ENCODE assay signal across 1 cellular context in the genomic region with DNA sequence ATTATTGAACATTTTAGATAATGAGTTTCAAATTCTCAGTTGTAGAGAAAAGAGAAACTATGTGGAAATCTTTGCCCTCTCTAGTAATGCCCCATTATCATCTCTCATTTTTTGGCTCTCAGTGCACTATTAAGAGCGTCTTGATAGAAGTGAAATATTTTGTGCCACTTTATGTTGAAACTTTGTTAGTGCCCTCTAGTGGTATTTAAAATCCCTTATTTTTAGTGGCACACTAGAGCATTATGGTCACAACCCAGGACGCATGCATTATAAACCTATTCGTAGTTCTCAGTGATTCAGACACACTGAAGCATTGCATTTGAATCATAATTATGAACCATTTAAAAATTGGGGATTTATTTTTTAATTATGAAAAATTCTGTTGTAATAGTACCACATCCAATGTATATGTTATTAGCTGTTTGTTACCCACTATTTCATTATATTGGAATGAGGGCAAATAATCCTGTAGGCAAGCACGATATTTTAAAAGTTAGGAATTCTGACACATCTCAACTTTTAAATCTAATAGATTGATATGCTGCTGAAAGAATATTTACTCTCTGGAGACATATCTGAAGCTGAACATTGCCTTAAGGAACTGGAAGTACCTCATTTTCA.
A peak's percentile ranks its signal among the peaks of the same experiment; 100 is the strongest.
TF ChIP-seq lines count a peak whose summit lies in the region.

No MANE protein-coding gene starts in this region.

TF ChIP-seq in K562, 482 proteins besides CTCF, POLR2A, EP300 and RAD21:
- TF ChIP-seq SMC3 (conservative IDR thresholded peaks at IDR 0.05; ENCODE audit: insufficient read depth, low read depth, low read length) = 0 out of 2 replicates have a peak, but pooled peaks have one; percentile 7
- no peak for TF ChIP-seq SLC30A9 (CRISPR knock-in tag; IDR thresholded peaks at IDR 0.05)
- no peak for TF ChIP-seq ZFX (CRISPR knock-in tag; IDR thresholded peaks at IDR 0.05)
- TF ChIP-seq, protein P1, sequence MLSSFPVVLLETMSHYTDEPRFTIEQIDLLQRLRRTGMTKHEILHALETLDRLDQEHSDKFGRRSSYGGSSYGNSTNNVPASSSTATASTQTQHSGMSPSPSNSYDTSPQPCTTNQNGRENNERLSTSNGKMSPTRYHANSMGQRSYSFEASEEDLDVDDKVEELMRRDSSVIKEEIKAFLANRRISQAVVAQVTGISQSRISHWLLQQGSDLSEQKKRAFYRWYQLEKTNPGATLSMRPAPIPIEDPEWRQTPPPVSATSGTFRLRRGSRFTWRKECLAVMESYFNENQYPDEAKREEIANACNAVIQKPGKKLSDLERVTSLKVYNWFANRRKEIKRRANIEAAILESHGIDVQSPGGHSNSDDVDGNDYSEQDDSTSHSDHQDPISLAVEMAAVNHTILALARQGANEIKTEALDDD (IDR thresholded peaks at IDR 0.05) = no peak
- TF ChIP-seq ZNF431 (CRISPR knock-in tag; IDR thresholded peaks at IDR 0.05) = no peak
- TF ChIP-seq RCOR1 (IDR thresholded peaks at IDR 0.05; ENCODE audit: borderline replicate concordance in 1 of 2, low read depth in 2 of 2, low read length in 2 of 2) = no peak
- TF ChIP-seq, protein P2, sequence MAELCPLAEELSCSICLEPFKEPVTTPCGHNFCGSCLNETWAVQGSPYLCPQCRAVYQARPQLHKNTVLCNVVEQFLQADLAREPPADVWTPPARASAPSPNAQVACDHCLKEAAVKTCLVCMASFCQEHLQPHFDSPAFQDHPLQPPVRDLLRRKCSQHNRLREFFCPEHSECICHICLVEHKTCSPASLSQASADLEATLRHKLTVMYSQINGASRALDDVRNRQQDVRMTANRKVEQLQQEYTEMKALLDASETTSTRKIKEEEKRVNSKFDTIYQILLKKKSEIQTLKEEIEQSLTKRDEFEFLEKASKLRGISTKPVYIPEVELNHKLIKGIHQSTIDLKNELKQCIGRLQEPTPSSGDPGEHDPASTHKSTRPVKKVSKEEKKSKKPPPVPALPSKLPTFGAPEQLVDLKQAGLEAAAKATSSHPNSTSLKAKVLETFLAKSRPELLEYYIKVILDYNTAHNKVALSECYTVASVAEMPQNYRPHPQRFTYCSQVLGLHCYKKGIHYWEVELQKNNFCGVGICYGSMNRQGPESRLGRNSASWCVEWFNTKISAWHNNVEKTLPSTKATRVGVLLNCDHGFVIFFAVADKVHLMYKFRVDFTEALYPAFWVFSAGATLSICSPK (IDR thresholded peaks at IDR 0.05; ENCODE audit: borderline replicate concordance) = no peak
